ENCODE assay signal across 26 cellular contexts in genomic region chr22:48803993-48804810, GRCh38.
DNase-seq lines count a peak whose midpoint lies in the region; FAIRE-seq and TF ChIP-seq lines count a peak whose summit lies in the region.
"Had no signal": no experiment of that assay in that cellular context is flagged by ENCODE, and none has a peak within 500 bp of the region (broad histone marks: within the 10 kb centered on the region; RNA-seq: fewer than 3 reads in every experiment).

No MANE protein-coding gene starts in this region.

- no peak overlapping the region for H3K4me3 Mint-ChIP-seq in endodermal cell
- H3K4me3 Mint-ChIP-seq: CD4-positive, alpha-beta memory T cell had no signal

- H3K23ac ChIP-seq in neuronal stem cell (ENCODE audit: low read depth, low read length, poor library complexity) = no peak overlapping the region

- no peaks in the 10 kb centered on the region for H3K27me3 Mint-ChIP-seq in endodermal cell (ENCODE audit: insufficient read depth)

- no peak overlapping the region for H2AFZ ChIP-seq in neuronal stem cell (ENCODE audit: low read length)
- H2AFZ ChIP-seq: PC-9 had no signal

- H2BK12ac ChIP-seq in neuronal stem cell (ENCODE audit: low read length) = no peak overlapping the region

- peaks cover 1% of the 10 kb centered on the region for H3K9me3 Mint-ChIP-seq in endodermal cell

- no peak overlapping the region for H2BK15ac ChIP-seq in neuronal stem cell (ENCODE audit: low read length)

- H3K4ac ChIP-seq in neuronal stem cell (ENCODE audit: low read length) = no peak overlapping the region

- H3K27ac ChIP-seq in endodermal cell (ENCODE audit: low read depth, low read length) (no peak overlapping the region), neuronal stem cell (replicated peaks; ENCODE audit: low read length) (no peak overlapping the region)
- H3K27ac ChIP-seq: 22Rv1; BLaER1 treated with 17β-estradiol and CSF1 and Interleukin-3, amounts not matched to agents 10 nM and 100 nM; PC-9; RWPE1 had no signal

- 90 to 91% methylated on average over 10 to 25 of the region's 25 CpGs for WGBS in endodermal cell (ENCODE audit: insufficient coverage in 1 of 2, insufficient read length in 1 of 2), 2 experiments
- WGBS in neuronal stem cell (ENCODE audit: extremely low coverage in 2 of 2, insufficient read length in 2 of 2, insufficient replicate concordance in 1 of 2), 2 donors = no CpG with 5 or more reads among the region's 25 CpGs

- no peaks in the 10 kb centered on the region for H3K36me3 Mint-ChIP-seq in endodermal cell (ENCODE audit: low read depth)
- H3K36me3 Mint-ChIP-seq: CD4-positive, alpha-beta memory T cell had no signal

- H4K91ac ChIP-seq in neuronal stem cell (ENCODE audit: low read depth, low read length, poor library complexity) = no peak overlapping the region

- DNase-seq in activated CD8-positive, alpha-beta memory T cell treated with anti-CD3 and anti-CD28 coated beads, Interleukin-2, amount 50 U/mL, for 4 hours = peak; percentile 5
- no peak for DNase-seq in activated CD8-positive, alpha-beta memory T cell treated with anti-CD3 and anti-CD28 coated beads, Interleukin-2, amount 50 U/mL, for 48 hours
- DNase-seq in endodermal cell (peak; percentile 51), neuronal stem cell (ENCODE audit: low spot score) (no peak), urothelium cell line (ENCODE audit: low spot score) (no peak), kidney tubule cell (ENCODE audit: low spot score) (no peak), RPMI8226 (no peak), NCI-H82 treated with DMSO at 0.1 percent for 48 hours (lab: John Stamatoyannopoulos, UW; ENCODE audit: unreplicated experiment) (no peak)
- DNase-seq: ACHN; Caco-2; CD4-positive, alpha-beta memory T cell; DMS 273 treated with DMSO at 0.1 percent for 48 hours; DND-41; GOT3; Karpas-422; NCI-H1417; NCI-H1694 treated with DMSO at 0.1 percent for 48 hours; NCI-H2081 treated with DMSO at 0.1 percent for 48 hours; NCI-H2171 treated with DMSO at 0.1 percent for 48 hours; NCI-H526; PC-9; SHP77 treated with DMSO at 0.1 percent for 48 hours had no signal

- H3K4me2 ChIP-seq in neuronal stem cell (ENCODE audit: insufficient read depth, low read length, poor library complexity, severe bottlenecking) = no peak overlapping the region
- H3K4me2 ChIP-seq: PC-9 had no signal

- H4K8ac ChIP-seq in neuronal stem cell (ENCODE audit: low read depth, low read length) = no peak overlapping the region

- H3K4me1 ChIP-seq in endodermal cell (ENCODE audit: control insufficient read depth, insufficient read depth, low read length) (no peaks in the 10 kb centered on the region), neuronal stem cell (ENCODE audit: control insufficient read depth in 2 of 2, insufficient read depth in 1 of 2, low read depth in 1 of 2, low read length in 2 of 2) (no peaks in the 10 kb centered on the region)
- H3K4me1 ChIP-seq: Caco-2 had no signal

- no peaks in the 10 kb centered on the region for H3K79me1 ChIP-seq in neuronal stem cell (ENCODE audit: low read depth, low read length)

- H2AK5ac ChIP-seq in neuronal stem cell (ENCODE audit: low read depth, low read length) = peak overlapping the region; percentile 20

- no peak overlapping the region for H2BK5ac ChIP-seq in neuronal stem cell (ENCODE audit: low read length)

- peak overlapping the region; percentile 4 for H3K14ac ChIP-seq in neuronal stem cell (ENCODE audit: low read length)

- H3K9me3 ChIP-seq in endodermal cell (ENCODE audit: control insufficient read depth, low read length) (no peaks in the 10 kb centered on the region), neuronal stem cell (replicated peaks in 1 of 2; ENCODE audit: control insufficient read depth in 2 of 2, insufficient read depth in 1 of 2, low read depth in 1 of 2, low read length in 2 of 2) (peaks cover 0 to 4% of the 10 kb centered on the region in 2 donors)
- H3K9me3 ChIP-seq: BLaER1 treated with 17β-estradiol and CSF1 and Interleukin-3, amounts not matched to agents 10 nM and 100 nM; Caco-2 had no signal

- H3K9ac ChIP-seq in endodermal cell (ENCODE audit: extremely low read depth, low read length, poor library complexity, severe bottlenecking) (no peak overlapping the region), neuronal stem cell (ENCODE audit: low read depth, low read length, poor library complexity) (peak overlapping the region; percentile 15)
- H3K9ac ChIP-seq: BLaER1 treated with 17β-estradiol and CSF1 and Interleukin-3, amounts not matched to agents 10 nM and 100 nM had no signal

- H3K36me3 ChIP-seq in endodermal cell (ENCODE audit: control insufficient read depth, insufficient read depth, low read length) = no peaks in the 10 kb centered on the region
- H3K36me3 ChIP-seq in neuronal stem cell (replicated peaks in 1 of 2; ENCODE audit: control insufficient read depth in 2 of 2, insufficient read depth in 2 of 2, low read length in 2 of 2) = no peaks in the 10 kb centered on the region
- H3K36me3 ChIP-seq: BLaER1 treated with 17β-estradiol and CSF1 and Interleukin-3, amounts not matched to agents 10 nM and 100 nM had no signal

- no peaks in the 10 kb centered on the region for H3K27me3 ChIP-seq in endodermal cell (ENCODE audit: control insufficient read depth, insufficient read depth, low read length, poor library complexity, severe bottlenecking)
- H3K27me3 ChIP-seq in neuronal stem cell (ENCODE audit: control insufficient read depth in 3 of 3, insufficient read depth in 3 of 3, low read depth in 1 of 3, low read length in 3 of 3) = no peaks in the 10 kb centered on the region

- peak overlapping the region; percentile 87 for H3K18ac ChIP-seq in neuronal stem cell (ENCODE audit: low read length)

- H3K4me1 Mint-ChIP-seq in endodermal cell = no peaks in the 10 kb centered on the region
- H3K4me1 Mint-ChIP-seq: CD4-positive, alpha-beta memory T cell had no signal

- no peak overlapping the region for H3K4me3 ChIP-seq in endodermal cell (ENCODE audit: low read length)
- no peak overlapping the region for H3K4me3 ChIP-seq in neuronal stem cell (ENCODE audit: low read length in 2 of 2)
- H3K4me3 ChIP-seq: BLaER1 treated with 17β-estradiol and CSF1 and Interleukin-3, amounts not matched to agents 10 nM and 100 nM; GM12878; PC-9 had no signal

- TF ChIP-seq CTCF in endodermal cell (conservative IDR thresholded peaks at IDR 0.05) = peak; percentile 46

- peak; percentile 13 for FAIRE-seq in urothelium cell line (lab: Jason Lieb, UNC)
- FAIRE-seq: GM12878 had no signal

- H2BK120ac ChIP-seq in neuronal stem cell (ENCODE audit: low read depth, low read length) = peak overlapping the region; percentile 62

- peak overlapping the region; percentile 39 for H3K27ac Mint-ChIP-seq in endodermal cell
- H3K27ac Mint-ChIP-seq: CD4-positive, alpha-beta memory T cell had no signal

Comparison
In these comparisons a context has a peak if more than half of its experiments do, and no peak if none do; other contexts are left out.
1. DNase-seq: peak in activated CD8-positive, alpha-beta memory T cell treated with anti-CD3 and anti-CD28 coated beads, Interleukin-2, amount 50 U/mL, for 4 hours (single experiment) and endodermal cell (single experiment); none in activated CD8-positive, alpha-beta memory T cell treated with anti-CD3 and anti-CD28 coated beads, Interleukin-2, amount 50 U/mL, for 48 hours (single experiment), neuronal stem cell (single experiment), urothelium cell line (single experiment), kidney tubule cell (single experiment), RPMI8226 (single experiment) and NCI-H82 treated with DMSO at 0.1 percent for 48 hours (single experiment).